21 cellular contexts compared by ENCODE assay signal in genomic region chr7:98913026-98913425, GRCh38. TPM values are rescaled to one million over a fixed set of nuclear protein-coding genes. Genes with fewer than 3 reads are reported as not detected.
DNase-seq lines count a peak whose midpoint lies in the region; ATAC-seq and TF ChIP-seq lines count a peak whose summit lies in the region.
"Had no signal": no experiment of that assay in that cellular context is flagged by ENCODE, and none has a peak within 500 bp of the region (broad histone marks: within the 10 kb centered on the region; RNA-seq: fewer than 3 reads in every experiment).

No MANE protein-coding gene starts in this region.

- ATAC-seq in SK-N-SH treated with all-trans-retinoic acid at 6 μM for 48 hours (peak; percentile 27), GM18861 (IDR thresholded peaks at IDR 0.05; ENCODE audit: unreplicated experiment) (no peak)
- ATAC-seq in activated CD4-positive, CD25-positive, alpha-beta regulatory T cell treated with anti-CD3 and anti-CD28 coated beads, Interleukin-2, amount 50 U/mL, for 24 hours: no peak
- ATAC-seq: Panc1 had no signal

- CTCF ChIA-PET in SK-N-SH (lab: Yijun Ruan, JAX): interaction anchor here (1.4 to 1.9 kb wide), 3 partner anchors 11 to 492 kb away, joined by 3 to 8 read pairs (median 6); no protein-coding TSS in a partner anchor

- H3K27me3 Mint-ChIP-seq in progenitor cell of endocrine pancreas: no peaks in the 10 kb centered on the region
- H3K27me3 Mint-ChIP-seq in osteocyte (ENCODE audit: unreplicated experiment): no peaks in the 10 kb centered on the region

- no peaks in the 10 kb centered on the region for H3K9me3 ChIP-seq in SK-N-SH
- no peaks in the 10 kb centered on the region for H3K9me3 ChIP-seq in OCI-LY1 (ENCODE audit: low read length)

- no peak for TF ChIP-seq RAD21 in SK-N-SH (IDR thresholded peaks at IDR 0.05; ENCODE audit: low read length)

- peaks cover 0 to 7% of the 10 kb centered on the region in 2 experiments; a peak in 1 of 4 replicates for H3K4me1 ChIP-seq in SK-N-SH (ENCODE audit: control insufficient read depth in 1 of 2, insufficient read depth in 2 of 2, low read depth in 1 of 2, low read length in 1 of 2)
- peaks cover 14% of the 10 kb centered on the region for H3K4me1 ChIP-seq in OCI-LY1 (ENCODE audit: insufficient read depth, low read length, severe bottlenecking)

- H3K4me1 Mint-ChIP-seq in progenitor cell of endocrine pancreas (ENCODE audit: low read depth) (no peaks in the 10 kb centered on the region), osteocyte (ENCODE audit: unreplicated experiment) (peaks cover 8% of the 10 kb centered on the region)

- H3K27me3 ChIP-seq in SK-N-SH (ENCODE audit: insufficient read depth) (no peaks in the 10 kb centered on the region), OCI-LY1 (ENCODE audit: insufficient read depth, low read length) (no peaks in the 10 kb centered on the region)

- peaks cover 28% of the 10 kb centered on the region for H3K36me3 Mint-ChIP-seq in progenitor cell of endocrine pancreas (ENCODE audit: insufficient read depth)
- H3K36me3 Mint-ChIP-seq in osteocyte (ENCODE audit: unreplicated experiment): peaks cover 49% of the 10 kb centered on the region

- H3K9me3 Mint-ChIP-seq in progenitor cell of endocrine pancreas (ENCODE audit: low read depth) (no peaks in the 10 kb centered on the region), osteocyte (ENCODE audit: unreplicated experiment) (no peaks in the 10 kb centered on the region)
- H3K9me3 Mint-ChIP-seq: HFFc6 had no signal

- peaks cover 11% of the 10 kb centered on the region for H4K20me1 ChIP-seq in SK-N-SH (ENCODE audit: insufficient read depth)
- no peaks in the 10 kb centered on the region for H4K20me1 ChIP-seq in OCI-LY1 (ENCODE audit: insufficient read depth, low read length)

- POLR2A ChIA-PET in SK-N-SH (lab: Yijun Ruan, JAX): no interaction called here

- H3K4me3 Mint-ChIP-seq in progenitor cell of endocrine pancreas (ENCODE audit: low read depth) (no peak overlapping the region), osteocyte (ENCODE audit: unreplicated experiment) (no peak overlapping the region)
- H3K4me3 Mint-ChIP-seq: HFFc6 had no signal

- TF ChIP-seq EP300 in SK-N-SH (IDR thresholded peaks at IDR 0.05; ENCODE audit: borderline replicate concordance in 1 of 2, low read depth in 1 of 2, low read length in 1 of 2): no peak

- H3K36me3 ChIP-seq in SK-N-SH (replicated peaks in 1 of 2; ENCODE audit: control insufficient read depth in 1 of 2, insufficient read depth in 2 of 2, low read length in 1 of 2) (peaks cover 68 to 92% of the 10 kb centered on the region in 2 experiments), OCI-LY1 (ENCODE audit: insufficient read depth, low read length) (peaks cover 89% of the 10 kb centered on the region)

- no peaks in the 10 kb centered on the region for H3K9me2 ChIP-seq in SK-N-SH
- H3K9me2 ChIP-seq in OCI-LY1 (ENCODE audit: low read depth, low read length): no peaks in the 10 kb centered on the region

- 94% methylated on average over 8 of the region's 8 CpGs for WGBS in SK-N-SH (ENCODE audit: low lambda C conversion rate)

- TF ChIP-seq CTCF in SK-N-SH (IDR thresholded peaks at IDR 0.05): no peak
- no peak for TF ChIP-seq CTCF in OCI-LY1 (IDR thresholded peaks at IDR 0.05; ENCODE audit: low read length)
- no peak for TF ChIP-seq CTCF in progenitor cell of endocrine pancreas (IDR thresholded peaks at IDR 0.05; ENCODE audit: unreplicated experiment)
- no peak for TF ChIP-seq CTCF in osteocyte (IDR thresholded peaks at IDR 0.05)

- H3K27ac ChIP-seq in SK-N-SH (ENCODE audit: low read depth in 2 of 2, low read length in 1 of 2) (peak overlapping the region in 1 of 2 experiments; percentile 39; a peak in 1 of 4 replicates), OCI-LY1 (ENCODE audit: low read depth, low read length, poor library complexity, severe bottlenecking) (peak overlapping the region; percentile 78)
- H3K27ac ChIP-seq: RWPE1 had no signal

- H3K9ac ChIP-seq in SK-N-SH (no peak overlapping the region), OCI-LY1 (ENCODE audit: low read length) (no peak overlapping the region)

- H3K27ac Mint-ChIP-seq in progenitor cell of endocrine pancreas (peak overlapping the region; percentile 31), osteocyte (ENCODE audit: unreplicated experiment) (no peak overlapping the region)
- H3K27ac Mint-ChIP-seq: HFFc6 had no signal

- peaks cover 14% of the 10 kb centered on the region; the same call in 1 of the 2 replicates for H3K79me2 ChIP-seq in SK-N-SH (ENCODE audit: insufficient read depth)
- H3K79me2 ChIP-seq in OCI-LY1 (ENCODE audit: insufficient read depth, low read length): no peaks in the 10 kb centered on the region

- H2AFZ ChIP-seq in SK-N-SH (ENCODE audit: low read depth) (no peak overlapping the region), OCI-LY1 (ENCODE audit: low read length) (no peak overlapping the region)

- no peak overlapping the region; the same call in 1 of the 2 replicates for H3K4me2 ChIP-seq in SK-N-SH
- H3K4me2 ChIP-seq in OCI-LY1 (ENCODE audit: low read length): no peak overlapping the region

- H3K4me3 ChIP-seq in SK-N-SH (ENCODE audit: low read depth in 2 of 2, low read length in 1 of 2) (no peak overlapping the region), OCI-LY1 (ENCODE audit: low read depth, low read length, poor library complexity, severe bottlenecking) (no peak overlapping the region)

- DNase-seq in SK-N-SH (no peak), progenitor cell of endocrine pancreas (ENCODE audit: low spot score, unreplicated experiment) (no peak), osteocyte (ENCODE audit: extremely low spot score, unreplicated experiment) (no peak)
- DNase-seq: 8988T, DMS153, H7, KBM-7, NCI-H1048, NCI-H1417 treated with DMSO at 0.1 percent for 48 hours, NCI-H2081, NCI-H2227 treated with DMSO at 0.1 percent for 48 hours, NCI-H526 treated with DMSO at 0.1 percent for 48 hours, SHP77 had no signal

- H3F3A ChIP-seq in SK-N-SH (replicated peaks; ENCODE audit: insufficient read depth): peaks cover 28% of the 10 kb centered on the region
- H3F3A ChIP-seq in OCI-LY1 (ENCODE audit: insufficient read depth, low read length): no peaks in the 10 kb centered on the region

TF ChIP-seq in SK-N-SH treated with all-trans-retinoic acid at 6 μM for 48 hours, 23 proteins besides CTCF, POLR2A, EP300 and RAD21:
- TF ChIP-seq GLIS3 (CRISPR knock-in tag; IDR thresholded peaks at IDR 0.05) (no peak), ZFP30 (CRISPR knock-in tag; IDR thresholded peaks at IDR 0.05) (no peak), SNAI2 (CRISPR knock-in tag; IDR thresholded peaks at IDR 0.05) (no peak), ZNF565 (CRISPR knock-in tag; conservative IDR thresholded peaks at IDR 0.05; ENCODE audit: low read depth) (no peak), ZNF70 (CRISPR knock-in tag; IDR thresholded peaks at IDR 0.05) (no peak), ZFP3 (CRISPR knock-in tag; IDR thresholded peaks at IDR 0.05) (no peak), BACH2 (CRISPR knock-in tag; IDR thresholded peaks at IDR 0.05; ENCODE audit: borderline replicate concordance) (no peak), PPARA (CRISPR knock-in tag; IDR thresholded peaks at IDR 0.05; ENCODE audit: borderline replicate concordance) (no peak), ARNTL (CRISPR knock-in tag; IDR thresholded peaks at IDR 0.05; ENCODE audit: borderline replicate concordance, low read depth) (no peak), ESRRG (CRISPR knock-in tag; IDR thresholded peaks at IDR 0.05) (no peak)

TF ChIP-seq in SK-N-SH, 30 proteins besides CTCF, POLR2A, EP300 and RAD21:
- no peak for TF ChIP-seq SIN3A (IDR thresholded peaks at IDR 0.05; ENCODE audit: borderline replicate concordance, low read depth, low read length)
- no peak for TF ChIP-seq USF2 (IDR thresholded peaks at IDR 0.05; ENCODE audit: borderline replicate concordance, low read depth, low read length)
- TF ChIP-seq GABPA (IDR thresholded peaks at IDR 0.05; ENCODE audit: low read depth): no peak
- TF ChIP-seq JUND (IDR thresholded peaks at IDR 0.05): no peak
- no peak for TF ChIP-seq EZH2phosphoT487 (IDR thresholded peaks at IDR 0.05; ENCODE audit: borderline replicate concordance, low read depth)
- no peak for TF ChIP-seq GATA2 (CRISPR knock-in tag; IDR thresholded peaks at IDR 0.05)
- TF ChIP-seq YY1 (IDR thresholded peaks at IDR 0.05; ENCODE audit: low read depth): no peak
- TF ChIP-seq FOSL2 (IDR thresholded peaks at IDR 0.05; ENCODE audit: borderline replicate concordance, low read depth): no peak
- no peak for TF ChIP-seq USF1 (IDR thresholded peaks at IDR 0.05; ENCODE audit: borderline replicate concordance, low read depth)
- TF ChIP-seq MEF2A (IDR thresholded peaks at IDR 0.05; ENCODE audit: borderline replicate concordance, low read depth): no peak
- no peak for TF ChIP-seq SMC3 (IDR thresholded peaks at IDR 0.05; ENCODE audit: low read depth, low read length)
- no peak for TF ChIP-seq RCOR1 (IDR thresholded peaks at IDR 0.05; ENCODE audit: low read length)

RNA-seq across cellular contexts. Expression of gene TRRAP, which starts 34.7 kb away (rescaled TPM):
- polyA plus RNA-seq in SK-N-SH (2012; rRNA removed): 19.6 and 24.9 TPM in 2 replicates
- 11.9 and 16.5 TPM in 2 replicates for polyA plus RNA-seq in SK-N-SH (2012; cell fraction: cytosol; rRNA removed)
- 48.2 and 49.1 TPM in 2 replicates for polyA plus RNA-seq in SK-N-SH (2012; cell fraction: nucleus; rRNA removed)
- 75.1 and 75.8 TPM in 2 replicates for total RNA-seq in progenitor cell of endocrine pancreas
- total RNA-seq in osteocyte: 48.5 and 56.0 TPM in 2 replicates

RNA-seq across cellular contexts. Expression of gene TMEM130, which starts 43.2 kb away (rescaled TPM):
- 1.2 and 1.3 TPM in 2 replicates for polyA plus RNA-seq in SK-N-SH (2012; rRNA removed)
- 0.54 and 0.76 TPM in 2 replicates for polyA plus RNA-seq in SK-N-SH (2012; cell fraction: cytosol; rRNA removed)
- 1.7 and 2.0 TPM in 2 replicates for polyA plus RNA-seq in SK-N-SH (2012; cell fraction: nucleus; rRNA removed)
- 0.20 and 0.60 TPM in 2 replicates for total RNA-seq in progenitor cell of endocrine pancreas
- 1.5 and 1.7 TPM in 2 replicates for total RNA-seq in osteocyte
- total RNA-seq: NCI-H460 had no signal
